1 cellular context compared by ENCODE assay signal in the genomic region with DNA sequence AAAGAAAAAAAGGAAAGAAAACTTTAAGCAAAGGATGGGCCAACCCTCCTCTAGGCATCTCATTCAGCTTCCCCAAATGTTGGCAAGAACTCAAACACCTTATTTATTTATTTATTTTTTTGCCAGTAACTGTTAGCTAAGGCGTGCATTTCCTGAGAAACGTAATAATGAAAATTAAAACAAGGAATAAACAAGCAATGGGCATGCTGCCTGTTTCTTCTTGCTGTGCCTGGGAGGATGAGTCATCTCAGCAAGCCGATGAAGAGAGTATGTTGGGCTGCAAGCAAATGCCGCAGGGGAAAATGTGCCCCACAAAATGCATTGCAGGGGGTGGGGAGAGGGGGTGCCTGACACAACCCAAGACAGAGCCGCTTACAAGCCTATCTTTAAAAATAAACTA.
TF ChIP-seq lines count a peak whose summit lies in the region.

No MANE protein-coding gene starts in this region.

TF ChIP-seq in HEK293, 187 proteins besides CTCF, POLR2A, EP300 and RAD21 (continued from another document):
- TF ChIP-seq ZNF629 (tag by site-specific recombination; IDR thresholded peaks at IDR 0.05) (peak; percentile 26; the same call in 1 of the 2 replicates), ZNF155 (tag by site-specific recombination; IDR thresholded peaks at IDR 0.05) (no peak), ZNF391 (tag by site-specific recombination; IDR thresholded peaks at IDR 0.05; ENCODE audit: borderline replicate concordance, low read depth) (no peak)
